In the genomic region with DNA sequence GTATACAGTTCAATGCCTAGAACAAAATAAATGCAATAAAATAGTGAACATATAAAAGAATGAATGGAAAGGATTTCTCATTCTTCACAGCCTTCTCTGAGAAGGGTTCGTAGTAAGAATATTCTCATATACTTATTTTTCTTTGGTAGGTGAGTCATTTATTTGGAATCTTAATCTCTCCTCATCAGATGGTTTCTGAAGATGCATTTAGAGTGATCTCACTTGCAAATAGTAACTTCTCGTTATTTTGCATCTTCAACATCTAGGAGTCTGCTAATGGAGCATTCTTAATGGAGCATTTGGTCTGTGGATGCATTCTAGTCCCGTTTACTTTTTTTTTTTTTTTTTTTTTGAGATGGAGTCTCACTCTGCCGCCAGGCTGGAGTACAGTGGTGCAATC, we compare ENCODE assay signal across 13 cellular contexts. TPM values are rescaled to one million over a fixed set of nuclear protein-coding genes. Genes with fewer than 3 reads are reported as not detected.
DNase-seq lines count a peak whose midpoint lies in the region; ATAC-seq and TF ChIP-seq lines count a peak whose summit lies in the region.
"Had no signal": no experiment of that assay in that cellular context is flagged by ENCODE, and none has a peak within 500 bp of the region (broad histone marks: within the 10 kb centered on the region; RNA-seq: fewer than 3 reads in every experiment).

No MANE protein-coding gene starts in this region.

- no peak for TF ChIP-seq CTCF in foreskin keratinocyte (conservative IDR thresholded peaks at IDR 0.05)

- DNase-seq in GM04503 (ENCODE audit: low read depth) (peak; percentile 50), amniotic epithelial cell (ENCODE audit: low read depth) (peak; percentile 84), foreskin keratinocyte (peak; percentile 40 to 67), smooth muscle cell of the brain vasculature (ENCODE audit: low read depth, low spot score) (peak; percentile 18), H7 (no peak), ureter (ENCODE audit: low spot score) (no peak), T1000 (lab: John Stamatoyannopoulos, UW) (no peak)
- DNase-seq: activated CD8-positive, alpha-beta memory T cell treated with anti-CD3 and anti-CD28 coated beads for 24 hours; activated naive CD4-positive, alpha-beta T cell treated with anti-CD3 and anti-CD28 coated beads, Interleukin-2, amount 10 ng/mL, durations not matched to agents 7 days and 5 days; DMS79; head of caudate nucleus; left ventricle myocardium superior had no signal

- H3K4me1 ChIP-seq in foreskin keratinocyte = peaks cover 17% of the 10 kb centered on the region

- ATAC-seq in foreskin keratinocyte = no peak
- ATAC-seq: left ventricle myocardium superior had no signal

- peak overlapping the region; percentile 74 for H3K27ac ChIP-seq in foreskin keratinocyte
- H3K27ac ChIP-seq: HL-60 had no signal

- no peak overlapping the region for H3K4me3 ChIP-seq in H7 (ENCODE audit: insufficient read depth, low read depth, low read length)

- H3K27me3 ChIP-seq in foreskin keratinocyte = no peaks in the 10 kb centered on the region
- H3K27me3 ChIP-seq in H7 (ENCODE audit: control insufficient read depth, insufficient read depth, low read length) = no peaks in the 10 kb centered on the region

- peaks cover 8% of the 10 kb centered on the region for H3K36me3 ChIP-seq in H7 (replicated peaks; ENCODE audit: control insufficient read depth, insufficient read depth, low read length)

RNA-seq across cellular contexts. Expression of gene UBXN4, which starts 3.9 kb away (rescaled TPM):
- 65.4 and 72.3 TPM in 2 replicates for total RNA-seq in foreskin keratinocyte
- polyA plus RNA-seq in foreskin keratinocyte = 22.3 and 24.5 TPM in 2 replicates
- 56.5 and 59.7 TPM in 2 replicates for total RNA-seq in H7 (2014; rRNA removed; shearing (Covaris generic))
- total RNA-seq in ureter = 117 TPM

Comparison
In these comparisons a context has a peak if more than half of its experiments do, and no peak if none do; other contexts are left out.
1. DNase-seq: peak in GM04503 (single experiment), amniotic epithelial cell (single experiment), foreskin keratinocyte (2 of 2) and smooth muscle cell of the brain vasculature (single experiment); none in H7 (single experiment), ureter (single experiment) and T1000 (single experiment).